Comparison of ENCODE assay signal across 25 cellular contexts in genomic region chr6:143079325-143079640, GRCh38. TPM values are rescaled to one million over a fixed set of nuclear protein-coding genes. Genes with fewer than 3 reads are reported as not detected.
DNase-seq lines count a peak whose midpoint lies in the region; ATAC-seq, FAIRE-seq and TF ChIP-seq lines count a peak whose summit lies in the region.
"Had no signal": no experiment of that assay in that cellular context is flagged by ENCODE, and none has a peak within 500 bp of the region (broad histone marks: within the 10 kb centered on the region; RNA-seq: fewer than 3 reads in every experiment).

No MANE protein-coding gene starts in this region.

- H3K27ac Mint-ChIP-seq in neural progenitor cell (no peak overlapping the region), immature natural killer cell (no peak overlapping the region)
- H3K27ac Mint-ChIP-seq: B cell; CD8-positive, alpha-beta T cell; HFFc6 had no signal

- H4K20me1 ChIP-seq in HepG2 (ENCODE audit: insufficient read depth, low read length) (no peaks in the 10 kb centered on the region), neural progenitor cell (ENCODE audit: low read depth) (no peaks in the 10 kb centered on the region)
- H4K20me1 ChIP-seq: BLaER1 had no signal

- no peak overlapping the region for H3K4me3 ChIP-seq in HepG2 (replicated peaks in 1 of 3; ENCODE audit: insufficient read depth in 1 of 3, low read depth in 2 of 3, low read length in 3 of 3)
- no peak overlapping the region for H3K4me3 ChIP-seq in neural progenitor cell
- no peak overlapping the region for H3K4me3 ChIP-seq in right cardiac atrium (ENCODE audit: low read length)
- H3K4me3 ChIP-seq: BLaER1, HAP-1 had no signal

- H3K9me3 ChIP-seq in HepG2 (ENCODE audit: low read length) (peaks cover 11% of the 10 kb centered on the region), neural progenitor cell (ENCODE audit: low read depth) (peaks cover 9% of the 10 kb centered on the region), right cardiac atrium (ENCODE audit: control insufficient read depth, low read length) (no peaks in the 10 kb centered on the region)
- H3K9me3 ChIP-seq: HAP-1 had no signal

- no peaks in the 10 kb centered on the region for H3F3A ChIP-seq in neural progenitor cell (ENCODE audit: low read depth)

- ATAC-seq in HepG2 = peak; percentile 79
- ATAC-seq in HG03520 (IDR thresholded peaks at IDR 0.05; ENCODE audit: unreplicated experiment) = no peak
- ATAC-seq in right cardiac atrium = no peak
- ATAC-seq in HG03565 (IDR thresholded peaks at IDR 0.05; ENCODE audit: unreplicated experiment) = no peak
- ATAC-seq: CD8-positive, alpha-beta T cell had no signal

- H3K4me2 ChIP-seq in HepG2 (ENCODE audit: low read depth, low read length) (peak overlapping the region; percentile 19; the same call in 1 of the 2 replicates), neural progenitor cell (peak overlapping the region; percentile 45)
- H3K4me2 ChIP-seq: BLaER1 had no signal

- H3K27me3 Mint-ChIP-seq in neural progenitor cell (ENCODE audit: insufficient read depth, low read depth) (no peaks in the 10 kb centered on the region), immature natural killer cell (ENCODE audit: low read depth in 3 of 3) (no peaks in the 10 kb centered on the region)
- H3K27me3 Mint-ChIP-seq: B cell had no signal

- TF ChIP-seq RAD21 in HepG2 (CRISPR knock-in tag; IDR thresholded peaks at IDR 0.05) = no peak

- TF ChIP-seq EP300 in HepG2 (IDR thresholded peaks at IDR 0.05; ENCODE audit: low read depth in 2 of 2, low read length in 2 of 2) (peak in 1 of 2 experiments; percentile 80; a peak in 2 of 4 replicates), HepG2 (CRISPR knock-in tag; IDR thresholded peaks at IDR 0.05; ENCODE audit: borderline replicate concordance) (no peak)

- H3K4me3 Mint-ChIP-seq in neural progenitor cell = no peak overlapping the region
- H3K4me3 Mint-ChIP-seq in immature natural killer cell = no peak overlapping the region
- H3K4me3 Mint-ChIP-seq: B cell; CD4-positive, CD25-positive, alpha-beta regulatory T cell; CD8-positive, alpha-beta T cell; HFFc6 had no signal

- H3K36me3 ChIP-seq in HepG2 (replicated peaks in 1 of 2; ENCODE audit: control insufficient read depth in 1 of 2, insufficient read depth in 2 of 2, low read length in 2 of 2) (0 out of 5 replicates have a peak, but pooled peaks cover 0 to 1% of the 10 kb centered on the region in 2 experiments), neural progenitor cell (no peaks in the 10 kb centered on the region)
- H3K36me3 ChIP-seq: BLaER1, HAP-1 had no signal

- peaks cover 18% of the 10 kb centered on the region for H3K79me2 ChIP-seq in HepG2 (ENCODE audit: insufficient read depth, low read length)
- H3K79me2 ChIP-seq in neural progenitor cell (ENCODE audit: low read depth) = peaks cover 2% of the 10 kb centered on the region

- intact Hi-C loops in HepG2 (cut with micrococcal nuclease; ENCODE audit: unreplicated experiment) = no loop called here
- intact Hi-C loops in right cardiac atrium (cut with DNase I) = no loop called here

- peak overlapping the region; percentile 59 for H3K27ac ChIP-seq in HepG2 (ENCODE audit: extremely low read length, insufficient read depth, low read length)
- H3K27ac ChIP-seq in neural progenitor cell = peak overlapping the region; percentile 70
- H3K27ac ChIP-seq in right cardiac atrium (ENCODE audit: low read length) = no peak overlapping the region
- H3K27ac ChIP-seq: 22Rv1, BLaER1, C4-2B had no signal

- no peak for FAIRE-seq in HepG2 (lab: Jason Lieb, UNC)
- FAIRE-seq: A204.1, GM12891, GM18507, H54 had no signal

- H3K36me3 Mint-ChIP-seq in neural progenitor cell (peaks cover 1% of the 10 kb centered on the region), immature natural killer cell (no peaks in the 10 kb centered on the region)

- POLR2A ChIA-PET in HepG2 (lab: Yijun Ruan, JAX) = no interaction called here

- H3K4me1 ChIP-seq in HepG2 (ENCODE audit: insufficient read depth, low read length) (peaks cover 25% of the 10 kb centered on the region), neural progenitor cell (peaks cover 10% of the 10 kb centered on the region), right cardiac atrium (ENCODE audit: control insufficient read depth, insufficient read depth, low read length) (no peaks in the 10 kb centered on the region)
- H3K4me1 ChIP-seq: BLaER1, HAP-1 had no signal

- in situ Hi-C loops in HepG2 (cut with HindIII; ENCODE audit: extremely low pct_ligation_motif_present, low pct_unique_long_range_greater_than_20kb) = no loop called here

- H3K27me3 ChIP-seq in HepG2 (ENCODE audit: control insufficient read depth in 1 of 2, insufficient read depth in 2 of 2, low read length in 2 of 2) (no peaks in the 10 kb centered on the region), neural progenitor cell (no peaks in the 10 kb centered on the region), right cardiac atrium (ENCODE audit: control insufficient read depth, insufficient read depth) (no peaks in the 10 kb centered on the region)
- H3K27me3 ChIP-seq: BLaER1 had no signal

- no peaks in the 10 kb centered on the region for H3K4me1 Mint-ChIP-seq in neural progenitor cell
- H3K4me1 Mint-ChIP-seq in immature natural killer cell = no peaks in the 10 kb centered on the region
- H3K4me1 Mint-ChIP-seq: CD4-positive, CD25-positive, alpha-beta regulatory T cell had no signal

- BruUV-seq in HepG2 (replicated peaks; lab: Mats Ljungman, UMichigan) = no TSS peak

- no peak for TF ChIP-seq CTCF in HepG2 (CRISPR knock-in tag; IDR thresholded peaks at IDR 0.05)
- TF ChIP-seq CTCF in neural progenitor cell (IDR thresholded peaks at IDR 0.05) = no peak

- H3K9ac ChIP-seq in HepG2 (ENCODE audit: insufficient read depth, low read depth, low read length) (no peak overlapping the region), neural progenitor cell (no peak overlapping the region)
- H3K9ac ChIP-seq: BLaER1 had no signal

- peaks cover 13% of the 10 kb centered on the region for H3K9me3 Mint-ChIP-seq in neural progenitor cell
- peaks cover 0 to 2% (median 0%) of the 10 kb centered on the region in 6 donors for H3K9me3 Mint-ChIP-seq in immature natural killer cell

- H2AFZ ChIP-seq in HepG2 (ENCODE audit: low read length) = no peak overlapping the region
- H2AFZ ChIP-seq in neural progenitor cell (replicated peaks) = peak overlapping the region; percentile 34

- DNase-seq in DMS53 (lab: John Stamatoyannopoulos, UW) = peak; percentile 28
- no peak for DNase-seq in DMS53 treated with DMSO at 0.1 percent for 48 hours (lab: John Stamatoyannopoulos, UW; ENCODE audit: unreplicated experiment)
- peak; percentile 20 for DNase-seq in HepG2 (ENCODE audit: low spot score)
- DNase-seq in neural progenitor cell (ENCODE audit: low spot score) = no peak
- DNase-seq in right cardiac atrium = no peak
- no peak for DNase-seq in immature natural killer cell
- DNase-seq: Caco-2; CD4-positive, CD25-positive, alpha-beta regulatory T cell; CD8-positive, alpha-beta T cell; DMS153; DMS79 treated with DMSO at 0.1 percent for 48 hours; GF-D8; GOT3; HFFc6 had no signal

- CTCF ChIA-PET in HepG2 (lab: Yijun Ruan, JAX; ENCODE audit: low intra/inter-chr PET ratio, low total read pairs) = no interaction called here

- no peak for TF ChIP-seq POLR2A in HepG2 (IDR thresholded peaks at IDR 0.05; ENCODE audit: insufficient read depth in 1 of 2, low read depth in 2 of 2, low read length in 2 of 2)

TF ChIP-seq in HepG2, 621 proteins besides CTCF, POLR2A, EP300 and RAD21 (continues in another document):
- TF ChIP-seq HMG20A (CRISPR knock-in tag; IDR thresholded peaks at IDR 0.05; ENCODE audit: borderline replicate concordance) (0 out of 2 replicates have a peak, but pooled peaks have one; percentile 11), MXI1 (IDR thresholded peaks at IDR 0.05; ENCODE audit: borderline replicate concordance, low read depth, low read length) (no peak), NFRKB (IDR thresholded peaks at IDR 0.05) (no peak), ZNF563 (CRISPR knock-in tag; IDR thresholded peaks at IDR 0.05) (no peak), PHF8 (CRISPR knock-in tag; IDR thresholded peaks at IDR 0.05) (no peak), ZNF274 (CRISPR knock-in tag; IDR thresholded peaks at IDR 0.05) (no peak), SPEN (CRISPR knock-in tag; IDR thresholded peaks at IDR 0.05; ENCODE audit: low read depth) (no peak), HHEX (CRISPR knock-in tag; IDR thresholded peaks at IDR 0.05) (no peak), KDM2A (CRISPR knock-in tag; IDR thresholded peaks at IDR 0.05; ENCODE audit: borderline replicate concordance, low read depth) (no peak), ESRRA (CRISPR knock-in tag; IDR thresholded peaks at IDR 0.05; ENCODE audit: low read depth) (peak; percentile 65; the same call in 1 of the 2 replicates), SP2 (CRISPR knock-in tag; IDR thresholded peaks at IDR 0.05) (no peak), MZF1 (CRISPR knock-in tag; IDR thresholded peaks at IDR 0.05; ENCODE audit: borderline replicate concordance) (no peak)

RNA-seq across cellular contexts. Expression of gene AIG1, which starts 18.6 kb away (rescaled TPM):
- total RNA-seq in HepG2 (2016; rRNA removed; fragmentation: Illumina TruSeq; extraction: Trizol) = 92.2 and 115 TPM in 2 replicates
- total RNA-seq in HepG2 (2016; cell fraction: cytosol; rRNA removed; fragmentation: Illumina TruSeq; extraction: Trizol; ENCODE audit: low read depth) = 69.0 and 78.3 TPM in 2 replicates
- total RNA-seq in HepG2 (2016; cell fraction: insoluble cytoplasmic fraction; rRNA removed; fragmentation: Illumina TruSeq; extraction: Trizol) = 86.4 and 118 TPM in 2 replicates
- total RNA-seq in HepG2 (2016; cell fraction: membrane; rRNA removed; fragmentation: Illumina TruSeq; extraction: Trizol) = 94.9 and 96.7 TPM in 2 replicates
- total RNA-seq in HepG2 (2016; cell fraction: nucleus; rRNA removed; fragmentation: Illumina TruSeq; extraction: Trizol) = 108 and 110 TPM in 2 replicates
- polyA plus RNA-seq in HepG2 (2011; rRNA removed) = 180 and 197 TPM in 2 replicates
- polyA plus RNA-seq in HepG2 (2011; cell fraction: cytosol; rRNA removed) = 168 and 200 TPM in 2 replicates
- 65.3 and 74.7 TPM in 2 replicates for polyA plus RNA-seq in HepG2 (2011; cell fraction: nucleus; rRNA removed)
- 127 and 143 TPM in 2 replicates for polyA plus RNA-seq in HepG2 (2012)
- 95.4 and 123 TPM in 2 replicates for polyA plus RNA-seq in HepG2 (2016; cell fraction: cytosol; fragmentation: Illumina TruSeq; extraction: Trizol; ENCODE audit: low read depth)
- polyA plus RNA-seq in HepG2 (2016; cell fraction: insoluble cytoplasmic fraction; fragmentation: Illumina TruSeq; extraction: Trizol; ENCODE audit: low read depth) = 91.2 and 101 TPM in 2 replicates
- polyA plus RNA-seq in HepG2 (2016; cell fraction: membrane; fragmentation: Illumina TruSeq; extraction: Trizol; ENCODE audit: low read depth) = 103 and 106 TPM in 2 replicates
- polyA plus RNA-seq in HepG2 (2016; cell fraction: nucleus; fragmentation: Illumina TruSeq; extraction: Trizol; ENCODE audit: insufficient read depth, low read depth) = 141 and 147 TPM in 2 replicates
- 20.3 and 109 TPM in 2 replicates for polyA minus RNA-seq in HepG2 (2011; rRNA and poly(A)+ RNA removed; ENCODE audit: low replicate concordance)
- polyA minus RNA-seq in HepG2 (2011; cell fraction: cytosol; rRNA and poly(A)+ RNA removed) = 67.3 and 76.3 TPM in 2 replicates
- 156 and 160 TPM in 2 replicates for polyA minus RNA-seq in HepG2 (2011; cell fraction: nucleus; rRNA and poly(A)+ RNA removed)
- 25.2 and 37.1 TPM in 2 replicates for total RNA-seq in neural progenitor cell (ENCODE audit: low replicate concordance)
- total RNA-seq in right cardiac atrium = 10 to 100 TPM; 44.4 to 54.9 (median 48.5) TPM
- polyA plus RNA-seq in right cardiac atrium = 69.8 TPM
- polyA plus RNA-seq in immature natural killer cell = 10 to 100 TPM in 2 of 3 donors, 1 to 10 TPM in 1; 4.6 to 17.8 (median 12.3) TPM

Comparison
In these comparisons a context has a peak if more than half of its experiments do, and no peak if none do; other contexts are left out.
1. DNase-seq: peak in DMS53 (single experiment) and HepG2 (single experiment); none in DMS53 treated with DMSO at 0.1 percent for 48 hours (single experiment), neural progenitor cell (single experiment), right cardiac atrium (0 of 3) and immature natural killer cell (0 of 3).